In the genomic region with DNA sequence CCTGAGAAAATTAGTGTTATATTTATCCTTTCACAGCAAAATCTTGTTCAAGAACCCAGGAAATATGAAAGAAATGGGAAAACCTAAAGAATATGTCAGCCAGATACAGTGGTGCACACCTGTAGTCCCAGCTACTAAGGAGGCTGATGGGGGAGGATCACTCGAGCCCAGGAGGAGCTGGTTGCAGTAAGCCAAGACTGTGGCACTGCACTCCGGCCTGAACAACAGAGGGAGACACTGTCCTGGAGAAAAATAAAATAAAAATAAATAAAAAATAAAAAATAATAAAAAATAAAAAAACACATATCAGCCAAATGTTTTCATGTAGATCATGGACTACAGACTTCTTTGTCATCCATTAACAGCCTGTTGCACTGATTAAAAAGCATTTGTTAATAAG, we compare ENCODE assay signal across 19 cellular contexts.
DNase-seq lines count a peak whose midpoint lies in the region; ATAC-seq, FAIRE-seq and TF ChIP-seq lines count a peak whose summit lies in the region.
"Had no signal": no experiment of that assay in that cellular context is flagged by ENCODE, and none has a peak within 500 bp of the region (broad histone marks: within the 10 kb centered on the region; RNA-seq: fewer than 3 reads in every experiment).

No MANE protein-coding gene starts in this region.

- H3K9ac ChIP-seq in liver (ENCODE audit: low read depth in 1 of 2, low read length in 2 of 2) (no peak overlapping the region), HepG2 (ENCODE audit: insufficient read depth, low read depth, low read length) (no peak overlapping the region), H1 (replicated peaks in 1 of 4; ENCODE audit: extremely low read depth in 1 of 4, low read depth in 3 of 4, low read length in 3 of 4) (no peak overlapping the region), mesendoderm (ENCODE audit: low read length) (no peak overlapping the region)

- POLR2A ChIA-PET in HepG2 (lab: Yijun Ruan, JAX) (no interaction called here), H1 (lab: Charles Lee; ENCODE audit: partially characterized antibody) (no interaction called here)

- H2BK20ac ChIP-seq in H1 (ENCODE audit: low read length): no peak overlapping the region

- H3K4me3 ChIP-seq in liver (ENCODE audit: low read depth in 1 of 3, low read length in 3 of 3) (no peak overlapping the region), HepG2 (replicated peaks in 1 of 3; ENCODE audit: insufficient read depth in 1 of 3, low read depth in 2 of 3, low read length in 3 of 3) (no peak overlapping the region), H1 (ENCODE audit: extremely low read depth in 1 of 4, insufficient read depth in 2 of 4, low read depth in 3 of 4, low read length in 4 of 4) (no peak overlapping the region), mesendoderm (ENCODE audit: low read length) (no peak overlapping the region)

- CTCF ChIA-PET in HepG2 (lab: Yijun Ruan, JAX; ENCODE audit: low intra/inter-chr PET ratio, low total read pairs) (no interaction called here), H1 (lab: Charles Lee; ENCODE audit: partially characterized antibody) (interaction anchor here (0.6 to 1.4 kb wide), 5 partner anchors 10 to 180 kb away, joined by 3 to 4 read pairs (median 3); no protein-coding TSS in a partner anchor)

- H3K36me3 Mint-ChIP-seq in T-helper 2 cell treated with Interferon-gamma antibody and Interleukin-4, amounts not matched to agents 5 μg/mL and 100 μg/mL, for 36 hours (ENCODE audit: low read depth): no peaks in the 10 kb centered on the region
- H3K36me3 Mint-ChIP-seq: CD14-positive monocyte had no signal

- no peaks in the 10 kb centered on the region for H4K20me1 ChIP-seq in HepG2 (ENCODE audit: insufficient read depth, low read length)
- H4K20me1 ChIP-seq in H1 (replicated peaks in 1 of 2; ENCODE audit: control insufficient read depth in 1 of 2, insufficient read depth in 2 of 2, low read length in 2 of 2): peaks cover 0 to 2% of the 10 kb centered on the region in 2 experiments

- H3K23me2 ChIP-seq in H1 (ENCODE audit: low read depth, low read length): no peaks in the 10 kb centered on the region

- H3K79me2 ChIP-seq in HepG2 (ENCODE audit: insufficient read depth, low read length) (no peaks in the 10 kb centered on the region), H1 (ENCODE audit: control insufficient read depth in 1 of 2, insufficient read depth in 2 of 2, low read length in 2 of 2) (no peaks in the 10 kb centered on the region), mesendoderm (ENCODE audit: control insufficient read depth, insufficient read depth, low read length) (no peaks in the 10 kb centered on the region)

- no peak for ATAC-seq in HepG2
- no peak for ATAC-seq in GM18505 (IDR thresholded peaks at IDR 0.05; ENCODE audit: unreplicated experiment)
- ATAC-seq in Right ventricle myocardium inferior: no peak

- 31% methylated on average over 2 of the region's 2 CpGs for WGBS in liver
- 0% methylated on average over 2 of the region's 2 CpGs for WGBS in HepG2 (ENCODE audit: low lambda C conversion rate)
- WGBS in H1 (ENCODE audit: extremely low coverage in 1 of 2, insufficient coverage in 1 of 2, insufficient read length in 1 of 2, insufficient replicate concordance in 2 of 2, low coverage in 1 of 2, low lambda C conversion rate in 2 of 2, missing lambda C conversion rate in 1 of 2), 2 experiments: 54% methylated on average over 2 of the region's 2 CpGs; no CpG with 5 or more reads in 1 of the 2 experiments
- no CpG with 5 or more reads among the region's 2 CpGs for WGBS in mesendoderm (ENCODE audit: extremely low coverage, insufficient coverage, low lambda C conversion rate)

- H3K18ac ChIP-seq in H1 (ENCODE audit: extremely low read depth, low read length) (no peak overlapping the region), mesendoderm (ENCODE audit: low read length) (no peak overlapping the region)

- TF ChIP-seq CTCF in liver (IDR thresholded peaks at IDR 0.05; ENCODE audit: low read depth, low read length, missing input control): peak; percentile 13
- no peak for TF ChIP-seq CTCF in HepG2 (CRISPR knock-in tag; IDR thresholded peaks at IDR 0.05)
- peak; percentile 13 to 34 (median 16); a peak in 3 of 4 replicates for TF ChIP-seq CTCF in H1 (IDR thresholded peaks at IDR 0.05; ENCODE audit: control extremely low read depth in 1 of 3, insufficient read depth in 1 of 3, low read depth in 1 of 3, low read length in 3 of 3)

- no peak overlapping the region for H4K91ac ChIP-seq in H1 (replicated peaks; ENCODE audit: insufficient read length, low read length)

- no peak overlapping the region for H4K8ac ChIP-seq in H1 (ENCODE audit: extremely low read depth, insufficient read depth, low read length)
- H4K8ac ChIP-seq in mesendoderm (ENCODE audit: low read depth, low read length): no peak overlapping the region

- peak; percentile 29 to 43 for TF ChIP-seq RAD21 in liver (IDR thresholded peaks at IDR 0.05)
- no peak for TF ChIP-seq RAD21 in HepG2 (CRISPR knock-in tag; IDR thresholded peaks at IDR 0.05)
- peak; percentile 40 to 48 for TF ChIP-seq RAD21 in H1 (IDR thresholded peaks at IDR 0.05 in 1 of 2, conservative IDR thresholded peaks at IDR 0.05 in 1 of 2; ENCODE audit: low read depth in 2 of 2, low read length in 2 of 2)

- H2BK12ac ChIP-seq in H1 (ENCODE audit: low read depth, low read length): no peak overlapping the region

- no peak for FAIRE-seq in HepG2 (lab: Jason Lieb, UNC)
- FAIRE-seq in H1 (lab: Jason Lieb, UNC): no peak
- FAIRE-seq: G401.6, GM12891, HTR-8/SVneo, RCC 7860 had no signal

- no peak overlapping the region for H3K23ac ChIP-seq in H1 (ENCODE audit: insufficient read length)
- H3K23ac ChIP-seq in mesendoderm (ENCODE audit: low read length): no peak overlapping the region

- no peak overlapping the region for H2BK120ac ChIP-seq in H1 (replicated peaks; ENCODE audit: low read depth, low read length)
- no peak overlapping the region for H2BK120ac ChIP-seq in mesendoderm (ENCODE audit: low read depth, low read length)

- H3K56ac ChIP-seq in H1 (replicated peaks; ENCODE audit: insufficient read length, low read depth, low read length) (no peak overlapping the region), mesendoderm (ENCODE audit: low read length) (no peak overlapping the region)

- no TSS peak for BruUV-seq in HepG2 (replicated peaks; lab: Mats Ljungman, UMichigan)

- H2AFZ ChIP-seq in HepG2 (ENCODE audit: low read length) (no peak overlapping the region), H1 (ENCODE audit: low read length) (no peak overlapping the region)

- no peaks in the 10 kb centered on the region for H3K27me3 Mint-ChIP-seq in T-helper 2 cell treated with Interferon-gamma antibody and Interleukin-4, amounts not matched to agents 5 μg/mL and 100 μg/mL, for 36 hours (ENCODE audit: low read depth)

- peaks cover 10% of the 10 kb centered on the region for H3K9me3 Mint-ChIP-seq in T-helper 2 cell treated with Interferon-gamma antibody and Interleukin-4, amounts not matched to agents 5 μg/mL and 100 μg/mL, for 36 hours

- no peaks in the 10 kb centered on the region for H3K4me1 Mint-ChIP-seq in T-helper 2 cell treated with Interferon-gamma antibody and Interleukin-4, amounts not matched to agents 5 μg/mL and 100 μg/mL, for 36 hours (ENCODE audit: low read depth)
- H3K4me1 Mint-ChIP-seq: CD14-positive monocyte had no signal

- no peak overlapping the region for H3K4me2 ChIP-seq in HepG2 (ENCODE audit: low read depth, low read length)
- H3K4me2 ChIP-seq in H1 (ENCODE audit: insufficient read depth in 1 of 2, low read depth in 2 of 2, low read length in 2 of 2): no peak overlapping the region
- no peak overlapping the region for H3K4me2 ChIP-seq in mesendoderm (ENCODE audit: low read length)

- TF ChIP-seq POLR2A in HepG2 (IDR thresholded peaks at IDR 0.05; ENCODE audit: insufficient read depth in 1 of 2, low read depth in 2 of 2, low read length in 2 of 2): no peak
- no peak for TF ChIP-seq POLR2A in H1 (IDR thresholded peaks at IDR 0.05; ENCODE audit: control extremely low read depth in 1 of 2, low read depth in 2 of 2, low read length in 2 of 2)
- TF ChIP-seq POLR2A in GM18505 (IDR thresholded peaks at IDR 0.05; ENCODE audit: borderline replicate concordance, extremely low read depth, insufficient read depth, insufficient read length): no peak

- intact Hi-C loops in HepG2 (cut with micrococcal nuclease; ENCODE audit: unreplicated experiment): no loop called here
- intact Hi-C loops in Right ventricle myocardium inferior (cut with DNase I): no loop called here

- H3K14ac ChIP-seq in H1 (ENCODE audit: insufficient read length): no peak overlapping the region

- no peaks in the 10 kb centered on the region for H3K9me3 ChIP-seq in liver (ENCODE audit: control insufficient read depth in 4 of 4, low read length in 3 of 4)
- no peaks in the 10 kb centered on the region for H3K9me3 ChIP-seq in HepG2 (ENCODE audit: low read length)
- no peaks in the 10 kb centered on the region for H3K9me3 ChIP-seq in H1 (ENCODE audit: insufficient read depth in 2 of 2, low read depth in 1 of 2, low read length in 1 of 2)
- H3K9me3 ChIP-seq: Caco-2 had no signal

- H3K4me3 Mint-ChIP-seq in T-helper 2 cell treated with Interferon-gamma antibody and Interleukin-4, amounts not matched to agents 5 μg/mL and 100 μg/mL, for 36 hours: no peak overlapping the region
- H3K4me3 Mint-ChIP-seq: CD14-positive monocyte had no signal

- no peak for TF ChIP-seq EP300 in HepG2 (IDR thresholded peaks at IDR 0.05; ENCODE audit: low read depth in 2 of 2, low read length in 2 of 2)
- TF ChIP-seq EP300 in HepG2 (CRISPR knock-in tag; IDR thresholded peaks at IDR 0.05; ENCODE audit: borderline replicate concordance): no peak
- TF ChIP-seq EP300 in H1 (IDR thresholded peaks at IDR 0.05; ENCODE audit: borderline replicate concordance in 1 of 2, low read depth in 2 of 2, low read length in 2 of 2): no peak

- H3K4ac ChIP-seq in H1 (replicated peaks; ENCODE audit: insufficient read length, low read depth, low read length) (no peak overlapping the region), mesendoderm (ENCODE audit: low read depth, low read length) (no peak overlapping the region)

- in situ Hi-C loops in HepG2 (cut with HindIII; ENCODE audit: extremely low pct_ligation_motif_present, low pct_unique_long_range_greater_than_20kb): no loop called here

- H4K5ac ChIP-seq in H1 (ENCODE audit: insufficient read length, low read depth, low read length) (no peak overlapping the region), mesendoderm (ENCODE audit: low read length) (no peak overlapping the region)

- no peak overlapping the region for H3K27ac Mint-ChIP-seq in T-helper 2 cell treated with Interferon-gamma antibody and Interleukin-4, amounts not matched to agents 5 μg/mL and 100 μg/mL, for 36 hours
- H3K27ac Mint-ChIP-seq: CD14-positive monocyte had no signal

- H2AK5ac ChIP-seq in H1 (ENCODE audit: low read depth, low read length) (no peak overlapping the region), mesendoderm (ENCODE audit: low read length) (no peak overlapping the region)

- no peaks in the 10 kb centered on the region for H3K36me3 ChIP-seq in liver (ENCODE audit: control insufficient read depth in 4 of 4, insufficient read depth in 3 of 4, low read depth in 1 of 4, low read length in 3 of 4)
- H3K36me3 ChIP-seq in HepG2 (replicated peaks in 1 of 2; ENCODE audit: control insufficient read depth in 1 of 2, insufficient read depth in 2 of 2, low read length in 2 of 2): no peaks in the 10 kb centered on the region
- H3K36me3 ChIP-seq in H1 (ENCODE audit: control insufficient read depth in 2 of 4, insufficient read depth in 4 of 4, low read length in 3 of 4): no peaks in the 10 kb centered on the region
- H3K36me3 ChIP-seq in mesendoderm (ENCODE audit: control insufficient read depth, insufficient read depth, low read length): no peaks in the 10 kb centered on the region

- no peaks in the 10 kb centered on the region for H3K4me1 ChIP-seq in liver (ENCODE audit: control insufficient read depth in 4 of 4, insufficient read depth in 4 of 4, low read length in 3 of 4)
- H3K4me1 ChIP-seq in HepG2 (ENCODE audit: insufficient read depth, low read length): no peaks in the 10 kb centered on the region
- no peaks in the 10 kb centered on the region for H3K4me1 ChIP-seq in H1 (replicated peaks in 1 of 4; ENCODE audit: control insufficient read depth in 3 of 4, insufficient read depth in 4 of 4, low read length in 3 of 4)
- H3K4me1 ChIP-seq in mesendoderm (ENCODE audit: control insufficient read depth, low read depth, low read length): no peaks in the 10 kb centered on the region
- H3K4me1 ChIP-seq: Caco-2 had no signal

- DNase-seq in HepG2 (ENCODE audit: low spot score) (no peak), H1 (ENCODE audit: low read depth in 1 of 2, low spot score in 2 of 2) (no peak), mesendoderm (peak; percentile 16), Right ventricle myocardium inferior (ENCODE audit: missing footprints) (no peak)
- no peak for DNase-seq in activated CD4-positive, alpha-beta T cell treated with anti-CD3 and anti-CD28 coated beads for 1 hour
- no peak for DNase-seq in T-helper 2 cell treated with Interferon-gamma antibody and Interleukin-4, amounts not matched to agents 5 μg/mL and 100 μg/mL, for 36 hours (ENCODE audit: low spot score)
- DNase-seq: DMS79, NCI-H1048, NCI-H2107, NCI-H226, SHP77 treated with DMSO at 0.1 percent for 48 hours had no signal

- no peak overlapping the region for H3K27ac ChIP-seq in liver (ENCODE audit: low read depth in 1 of 2, low read length in 2 of 2)
- no peak overlapping the region for H3K27ac ChIP-seq in HepG2 (ENCODE audit: extremely low read length, insufficient read depth, low read length)
- H3K27ac ChIP-seq in H1 (ENCODE audit: low read depth, low read length): no peak overlapping the region
- no peak overlapping the region for H3K27ac ChIP-seq in mesendoderm (ENCODE audit: low read depth, low read length)

- no peak overlapping the region for H2BK15ac ChIP-seq in H1 (ENCODE audit: low read length)
- no peak overlapping the region for H2BK15ac ChIP-seq in mesendoderm (replicated peaks; ENCODE audit: low read depth)

- no peaks in the 10 kb centered on the region for H3K27me3 ChIP-seq in liver (ENCODE audit: control insufficient read depth in 4 of 4, insufficient read depth in 4 of 4, low read length in 3 of 4)
- H3K27me3 ChIP-seq in HepG2 (ENCODE audit: control insufficient read depth in 1 of 2, insufficient read depth in 2 of 2, low read length in 2 of 2): no peaks in the 10 kb centered on the region
- H3K27me3 ChIP-seq in H1 (replicated peaks in 1 of 4; ENCODE audit: control insufficient read depth in 3 of 4, extremely low read depth in 1 of 4, insufficient read depth in 3 of 4, low read length in 3 of 4): no peaks in the 10 kb centered on the region
- no peaks in the 10 kb centered on the region for H3K27me3 ChIP-seq in mesendoderm (ENCODE audit: insufficient read depth, low read length, poor library complexity)

- H3K79me1 ChIP-seq in H1 (ENCODE audit: low read depth, low read length) (no peaks in the 10 kb centered on the region), mesendoderm (ENCODE audit: low read length) (no peaks in the 10 kb centered on the region)

- H2BK5ac ChIP-seq in H1 (ENCODE audit: low read depth, low read length) (no peak overlapping the region), mesendoderm (ENCODE audit: low read length) (no peak overlapping the region)
